Comparison of ENCODE assay signal across 8 cellular contexts in genomic region chr10:128178319-128178937, GRCh38. TPM values are rescaled to one million over a fixed set of nuclear protein-coding genes. Genes with fewer than 3 reads are reported as not detected.
DNase-seq lines count a peak whose midpoint lies in the region; ATAC-seq and TF ChIP-seq lines count a peak whose summit lies in the region.

No MANE protein-coding gene starts in this region.

- TF ChIP-seq CTCF in CD8-positive, alpha-beta T cell (IDR thresholded peaks at IDR 0.05), result peak; percentile 44
- peak; percentile 76 for TF ChIP-seq CTCF in OCI-LY7 (conservative IDR thresholded peaks at IDR 0.05; ENCODE audit: low read length)
- no peak for TF ChIP-seq CTCF in coronary artery (IDR thresholded peaks at IDR 0.05)

- no peak overlapping the region for H3K27ac Mint-ChIP-seq in CD8-positive, alpha-beta T cell

- H3K79me2 ChIP-seq in OCI-LY7 (ENCODE audit: insufficient read depth, low read depth, low read length), result no peaks in the 10 kb centered on the region

- no peak overlapping the region for H2AFZ ChIP-seq in OCI-LY7 (ENCODE audit: low read length)

- POLR2A ChIA-PET in CD8-positive, alpha-beta T cell (lab: Charles Lee), result interaction anchor here (0.7 to 1.3 kb wide), 3 partner anchors 8 to 31 kb away, joined by 3 to 5 read pairs (median 3); no protein-coding TSS in a partner anchor
- POLR2A ChIA-PET in OCI-LY7 (lab: Charles Lee), result no interaction called here

- BruUV-seq in OCI-LY7 (replicated peaks; lab: Mats Ljungman, UMichigan), result no TSS peak

- no peaks in the 10 kb centered on the region for H3K27me3 Mint-ChIP-seq in CD8-positive, alpha-beta T cell (ENCODE audit: low read depth)

- no peak overlapping the region for H3K4me3 Mint-ChIP-seq in CD8-positive, alpha-beta T cell

- peaks cover 13% of the 10 kb centered on the region for H3K4me1 ChIP-seq in CD8-positive, alpha-beta T cell (ENCODE audit: insufficient read depth, low read length)
- no peaks in the 10 kb centered on the region for H3K4me1 ChIP-seq in OCI-LY7 (ENCODE audit: insufficient read depth, low read length, poor library complexity, severe bottlenecking)

- intact Hi-C loops in CD8-positive, alpha-beta T cell (cut with DNase I, micrococcal nuclease), result loop anchor here in 1 of 2 experiments (1.0 kb wide), 1 partner anchor 34 kb away; no protein-coding TSS in a partner anchor
- intact Hi-C loops in OCI-LY7 (cut with micrococcal nuclease; ENCODE audit: unreplicated experiment), result no loop called here

- no peak overlapping the region for H3K27ac ChIP-seq in CD8-positive, alpha-beta T cell (ENCODE audit: low read depth, low read length)
- H3K27ac ChIP-seq in OCI-LY7 (ENCODE audit: low read depth, low read length, poor library complexity, severe bottlenecking) (no peak overlapping the region), coronary artery (no peak overlapping the region)

- peaks cover 3% of the 10 kb centered on the region for H3K36me3 Mint-ChIP-seq in CD8-positive, alpha-beta T cell

- H3K27me3 ChIP-seq in CD8-positive, alpha-beta T cell (ENCODE audit: insufficient read depth, low read length), result no peaks in the 10 kb centered on the region

- H3K9me3 Mint-ChIP-seq in CD8-positive, alpha-beta T cell, result peaks cover 13% of the 10 kb centered on the region

- DNase-seq in CD8-positive, alpha-beta T cell, result peak in 6 of 7 experiments; percentile 24 to 66 (median 45)
- DNase-seq in OCI-LY7 (ENCODE audit: low spot score) (peak; percentile 35), activated T-helper 1 cell treated with Interleukin-2 at 50 U/mL for 16 hours (ENCODE audit: low read depth) (peak; percentile 15), kidney tubule cell (ENCODE audit: low spot score) (peak; percentile 25), coronary artery (ENCODE audit: low spot score) (no peak), NCI-H524 treated with DMSO at 0.1 percent for 48 hours (lab: John Stamatoyannopoulos, UW) (no peak), epidermal melanocyte (ENCODE audit: insufficient read length, low spot score) (no peak)

- no peak overlapping the region for H3K4me2 ChIP-seq in OCI-LY7 (ENCODE audit: low read length)

- ATAC-seq in CD8-positive, alpha-beta T cell, result peak; percentile 54
- peak; percentile 82 for ATAC-seq in GM21529 (IDR thresholded peaks at IDR 0.05; ENCODE audit: unreplicated experiment)

- CTCF ChIA-PET in CD8-positive, alpha-beta T cell (lab: Charles Lee), result interaction anchor here (0.6 to 5.8 kb wide), 14 partner anchors 8 to 272 kb away, joined by 3 to 49 read pairs (median 3); no protein-coding TSS in a partner anchor
- CTCF ChIA-PET in OCI-LY7 (lab: Charles Lee; ENCODE audit: unreplicated experiment), result no interaction called here

- H3K9me2 ChIP-seq in OCI-LY7 (ENCODE audit: insufficient read depth, low read length), result no peaks in the 10 kb centered on the region

- no peak overlapping the region for H3K4me3 ChIP-seq in CD8-positive, alpha-beta T cell (ENCODE audit: low read depth, low read length)
- H3K4me3 ChIP-seq in OCI-LY7 (ENCODE audit: low read depth, low read length, poor library complexity, severe bottlenecking) (no peak overlapping the region), coronary artery (no peak overlapping the region)

- H4K20me1 ChIP-seq in OCI-LY7 (ENCODE audit: insufficient read depth, low read length), result no peaks in the 10 kb centered on the region

- H3K9me3 ChIP-seq in CD8-positive, alpha-beta T cell (ENCODE audit: low read length), result no peaks in the 10 kb centered on the region
- H3K9me3 ChIP-seq in OCI-LY7 (ENCODE audit: low read length), result no peaks in the 10 kb centered on the region

- H3K36me3 ChIP-seq in CD8-positive, alpha-beta T cell (ENCODE audit: insufficient read depth, low read length), result no peaks in the 10 kb centered on the region
- H3K36me3 ChIP-seq in OCI-LY7 (ENCODE audit: insufficient read depth, low read length), result no peaks in the 10 kb centered on the region

- peaks cover 23% of the 10 kb centered on the region for H3K4me1 Mint-ChIP-seq in CD8-positive, alpha-beta T cell (ENCODE audit: low read depth)

RNA-seq across cellular contexts. Expression of gene MKI67, which starts 52.2 kb away (rescaled TPM):
- 1 to 10 TPM; 1.5 to 1.9 TPM for total RNA-seq in CD8-positive, alpha-beta T cell
- total RNA-seq in OCI-LY7 (2014; rRNA removed; shearing (Covaris generic)), result 139 and 165 TPM in 2 replicates
- 192 and 217 TPM in 2 replicates for total RNA-seq in OCI-LY7 (2022)

Comparison
In these comparisons a context has a peak if more than half of its experiments do, and no peak if none do; other contexts are left out.
1. DNase-seq: peak in CD8-positive, alpha-beta T cell (6 of 7), OCI-LY7 (single experiment), activated T-helper 1 cell treated with Interleukin-2 at 50 U/mL for 16 hours (single experiment) and kidney tubule cell (single experiment); none in coronary artery (single experiment), NCI-H524 treated with DMSO at 0.1 percent for 48 hours (single experiment) and epidermal melanocyte (single experiment).
2. RNA of gene MKI67, which starts 52.2 kb away (total RNA-seq): 139 to 217 TPM in OCI-LY7; 1.5 to 1.9 TPM in CD8-positive, alpha-beta T cell; every median in the first group is over 10 times any median in the second.